8 cellular contexts compared by ENCODE assay signal in the genomic region with DNA sequence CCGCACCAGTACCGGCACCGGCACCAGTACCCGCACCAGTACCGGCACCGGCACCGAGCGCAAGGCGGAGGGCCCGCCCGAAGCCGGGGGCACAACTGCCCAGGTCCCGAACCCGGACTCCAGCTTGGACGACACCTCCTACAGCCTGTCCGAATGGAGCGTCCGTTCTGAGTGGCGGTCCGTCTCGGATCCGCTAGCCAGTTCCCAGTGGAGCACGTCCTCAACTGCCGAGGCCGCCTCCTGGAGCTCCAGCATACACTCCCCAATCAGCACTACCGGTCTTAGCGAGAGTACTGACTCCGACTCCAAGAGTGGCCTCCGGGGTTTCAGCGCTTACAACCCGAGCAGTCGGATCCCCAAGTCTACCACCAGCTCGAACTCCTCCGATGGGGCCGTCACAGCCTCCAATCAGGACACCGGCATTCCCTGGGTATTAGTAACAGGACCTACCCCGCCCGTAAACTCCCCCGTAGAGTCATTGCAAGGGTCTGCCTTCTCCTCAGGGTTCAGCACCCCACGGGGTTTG. TPM values are rescaled to one million over a fixed set of nuclear protein-coding genes. Genes with fewer than 3 reads are reported as not detected.
A peak's percentile ranks its signal among the peaks of the same experiment; 100 is the strongest.
DNase-seq lines count a peak whose midpoint lies in the region; ATAC-seq lines count a peak whose summit lies in the region.

No MANE protein-coding gene starts in this region.

- peak overlapping the region; percentile 85 to 97 for H3K4me3 Mint-ChIP-seq in stimulated activated naive B cell treated with anti-CD40 and anti-IgM and Interleukin-4, amounts not matched to agents 10 μg/mL and 1 μg/mL and 100 μg/mL, for 72 hours

- peak overlapping the region; percentile 73 for H3K27ac Mint-ChIP-seq in stimulated activated naive B cell treated with anti-CD40 and anti-IgM and Interleukin-4, amounts not matched to agents 10 μg/mL and 1 μg/mL and 100 μg/mL, for 72 hours

- peaks cover 7 to 13% of the 10 kb centered on the region in 2 donors for H3K27me3 Mint-ChIP-seq in stimulated activated naive B cell treated with anti-CD40 and anti-IgM and Interleukin-4, amounts not matched to agents 10 μg/mL and 1 μg/mL and 100 μg/mL, for 72 hours

- H3K4me1 Mint-ChIP-seq in stimulated activated naive B cell treated with anti-CD40 and anti-IgM and Interleukin-4, amounts not matched to agents 10 μg/mL and 1 μg/mL and 100 μg/mL, for 72 hours, result peaks cover 6 to 11% of the 10 kb centered on the region in 2 donors

- no peaks in the 10 kb centered on the region for H3K9me3 Mint-ChIP-seq in stimulated activated naive B cell treated with anti-CD40 and anti-IgM and Interleukin-4, amounts not matched to agents 10 μg/mL and 1 μg/mL and 100 μg/mL, for 72 hours

- peaks cover 0 to 1% of the 10 kb centered on the region in 2 donors for H3K36me3 Mint-ChIP-seq in stimulated activated naive B cell treated with anti-CD40 and anti-IgM and Interleukin-4, amounts not matched to agents 10 μg/mL and 1 μg/mL and 100 μg/mL, for 72 hours

- DNase-seq in EH (ENCODE audit: low read depth) (peak; percentile 25), lung microvascular endothelial cell (ENCODE audit: low read depth in 2 of 2) (peak; percentile 38 to 59), NCI-H446 treated with DMSO at 0.1 percent for 48 hours (lab: John Stamatoyannopoulos, UW) (no peak)
- DNase-seq in activated CD4-positive, CD25-positive, alpha-beta regulatory T cell treated with anti-CD3 and anti-CD28 coated beads, Interleukin-2, amount 50 U/mL, for 72 hours, result peak; percentile 34
- peak; percentile 0 for DNase-seq in effector CD8-positive, alpha-beta T cell (lab: John Stamatoyannopoulos, UW)
- DNase-seq in stimulated activated naive B cell treated with anti-CD40 and anti-IgM and Interleukin-4, amounts not matched to agents 10 μg/mL and 1 μg/mL and 100 μg/mL, for 72 hours, result no peak

- ATAC-seq in HG03378 (IDR thresholded peaks at IDR 0.05; ENCODE audit: unreplicated experiment) (peak; percentile 7), HG02678 (IDR thresholded peaks at IDR 0.05; ENCODE audit: unreplicated experiment) (no peak)
- peak; percentile 41 to 47 for ATAC-seq in stimulated activated naive B cell treated with anti-CD40 and anti-IgM and Interleukin-4, amounts not matched to agents 10 μg/mL and 1 μg/mL and 100 μg/mL, for 72 hours (replicated peaks)

RNA-seq across cellular contexts. Expression of gene MAOA, which starts 0.9 kb away (rescaled TPM):
- 114 and 125 TPM in 2 replicates for total RNA-seq in lung microvascular endothelial cell

Comparison
In these comparisons a context has a peak if more than half of its experiments do, and no peak if none do; other contexts are left out.
1. DNase-seq: peak in EH (single experiment), activated CD4-positive, CD25-positive, alpha-beta regulatory T cell treated with anti-CD3 and anti-CD28 coated beads, Interleukin-2, amount 50 U/mL, for 72 hours (single experiment), effector CD8-positive, alpha-beta T cell (single experiment) and lung microvascular endothelial cell (2 of 2); none in stimulated activated naive B cell treated with anti-CD40 and anti-IgM and Interleukin-4, amounts not matched to agents 10 μg/mL and 1 μg/mL and 100 μg/mL, for 72 hours (single experiment) and NCI-H446 treated with DMSO at 0.1 percent for 48 hours (single experiment).